20 cellular contexts compared by ENCODE assay signal in genomic region chr3:144915202-144915601, GRCh38.
"Had no signal": no experiment of that assay in that cellular context is flagged by ENCODE, and none has a peak within 500 bp of the region (broad histone marks: within the 10 kb centered on the region; RNA-seq: fewer than 3 reads in every experiment).

No MANE protein-coding gene starts in this region.

- H3K4me1 ChIP-seq: esophagus muscularis mucosa, foreskin keratinocyte, pancreas, stomach, transverse colon had no signal

- H3K27ac Mint-ChIP-seq: naive thymus-derived CD8-positive, alpha-beta T cell; progenitor cell of endocrine pancreas had no signal

- H3K36me3 Mint-ChIP-seq: naive thymus-derived CD8-positive, alpha-beta T cell had no signal

- H3K27me3 ChIP-seq: esophagus muscularis mucosa, foreskin keratinocyte, pancreas, stomach, transverse colon had no signal

- H3K36me3 ChIP-seq: esophagus muscularis mucosa, pancreas, stomach, thoracic aorta, transverse colon had no signal

- DNase-seq: effector memory CD4-positive, alpha-beta T cell; foreskin keratinocyte; hippocampal formation; islet precursor cell; mammary epithelial cell; mucosa of descending colon; naive thymus-derived CD8-positive, alpha-beta T cell; pancreas; right cardiac atrium; small intestine; stimulated activated CD4-positive, alpha-beta T cell treated with anti-CD3 and anti-CD28 coated beads, Interleukin-12 subunit alpha, Interleukin-12 subunit beta, amount 100 ng/mL, for 4 hours; stimulated activated naive CD4-positive, alpha-beta T cell; stomach; substantia nigra; transverse colon had no signal

- H3K4me1 Mint-ChIP-seq: naive thymus-derived CD8-positive, alpha-beta T cell; neural crest cell had no signal

- ATAC-seq: foreskin keratinocyte; left lobe of liver; mucosa of descending colon; naive thymus-derived CD8-positive, alpha-beta T cell; pancreas; right cardiac atrium had no signal

- H3K4me3 ChIP-seq: esophagus muscularis mucosa, mucosa of descending colon, pancreas, stomach, thoracic aorta, transverse colon had no signal

- H3K27ac ChIP-seq: esophagus muscularis mucosa, foreskin keratinocyte, pancreas, stomach, thoracic aorta, transverse colon had no signal

- H3K27me3 Mint-ChIP-seq: naive thymus-derived CD8-positive, alpha-beta T cell; progenitor cell of endocrine pancreas had no signal

- H3K9me3 ChIP-seq: esophagus muscularis mucosa, mucosa of descending colon, pancreas, stomach, thoracic aorta, transverse colon had no signal

- H3K4me3 Mint-ChIP-seq: naive thymus-derived CD8-positive, alpha-beta T cell; neural crest cell had no signal
